ENCODE assay signal across 14 cellular contexts in the genomic region with DNA sequence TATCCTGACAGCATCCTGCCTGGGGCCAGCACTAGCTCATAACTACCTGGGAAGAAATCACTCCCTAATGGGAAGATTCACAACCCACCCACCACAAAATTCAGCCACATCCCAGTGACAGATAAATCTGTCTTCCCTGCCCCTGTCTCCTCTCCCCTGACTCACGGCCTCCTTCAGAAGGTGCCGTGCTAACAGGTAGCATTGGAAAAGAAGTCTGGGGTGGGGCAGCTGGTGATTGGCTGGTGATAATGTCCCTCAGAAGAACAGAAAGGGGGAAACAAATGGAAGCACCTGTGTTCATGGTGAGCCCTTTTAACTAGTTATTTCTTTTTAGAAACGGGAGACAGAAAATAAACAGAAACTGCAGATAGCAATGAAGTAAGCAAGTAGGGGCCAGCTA. TPM values are rescaled to one million over a fixed set of nuclear protein-coding genes. Genes with fewer than 3 reads are reported as not detected.
DNase-seq lines count a peak whose midpoint lies in the region; ATAC-seq and TF ChIP-seq lines count a peak whose summit lies in the region.
"Had no signal": no experiment of that assay in that cellular context is flagged by ENCODE, and none has a peak within 500 bp of the region (broad histone marks: within the 10 kb centered on the region; RNA-seq: fewer than 3 reads in every experiment).

No MANE protein-coding gene starts in this region.

- TF ChIP-seq CTCF in OCI-LY7 (conservative IDR thresholded peaks at IDR 0.05; ENCODE audit: low read length), result no peak
- TF ChIP-seq CTCF in dorsolateral prefrontal cortex (IDR thresholded peaks at IDR 0.05 in 54 of 56, conservative IDR thresholded peaks at IDR 0.05 in 2 of 56; ENCODE audit: low read depth in 1 of 56, partially characterized antibody in 56 of 56), result no peak
- no peak for TF ChIP-seq CTCF in mesothelial cell of epicardium (IDR thresholded peaks at IDR 0.05; ENCODE audit: unreplicated experiment)

- H3K27ac Mint-ChIP-seq in T-helper 2 cell treated with Interferon-gamma antibody and Interleukin-4, amounts not matched to agents 5 μg/mL and 100 μg/mL, for 36 hours, result peak overlapping the region; percentile 28
- H3K27ac Mint-ChIP-seq in stimulated activated effector memory CD8-positive, alpha-beta T cell treated with anti-CD3 and anti-CD28 coated beads, Interleukin-12 subunit alpha, Interleukin-12 subunit beta, amount 100 ng/mL, for 72 hours, result peak overlapping the region; percentile 88
- H3K27ac Mint-ChIP-seq in mesothelial cell of epicardium, result no peak overlapping the region

- H3K9me3 ChIP-seq in OCI-LY7 (ENCODE audit: low read length), result peaks cover 11% of the 10 kb centered on the region
- H3K9me3 ChIP-seq: esophagus muscularis mucosa had no signal

- intact Hi-C loops in OCI-LY7 (cut with micrococcal nuclease; ENCODE audit: unreplicated experiment), result no loop called here
- intact Hi-C loops in dorsolateral prefrontal cortex (cut with DNase I), result loop anchor here in 1 of 2 donors (10.0 kb wide), 1 partner anchor 115 kb away; no protein-coding TSS in a partner anchor

- peaks cover 39% of the 10 kb centered on the region for H3K36me3 Mint-ChIP-seq in T-helper 2 cell treated with Interferon-gamma antibody and Interleukin-4, amounts not matched to agents 5 μg/mL and 100 μg/mL, for 36 hours (ENCODE audit: low read depth)
- peaks cover 67% of the 10 kb centered on the region for H3K36me3 Mint-ChIP-seq in stimulated activated effector memory CD8-positive, alpha-beta T cell treated with anti-CD3 and anti-CD28 coated beads, Interleukin-12 subunit alpha, Interleukin-12 subunit beta, amount 100 ng/mL, for 72 hours
- peaks cover 6% of the 10 kb centered on the region for H3K36me3 Mint-ChIP-seq in mesothelial cell of epicardium

- POLR2A ChIA-PET in OCI-LY7 (lab: Charles Lee), result interaction anchor here (0.5 to 2.1 kb wide), 7 partner anchors 8 to 54 kb away, joined by 3 to 9 read pairs (median 3); no protein-coding TSS in a partner anchor

- H3K9me2 ChIP-seq in OCI-LY7 (ENCODE audit: insufficient read depth, low read length), result no peaks in the 10 kb centered on the region

- CTCF ChIA-PET in OCI-LY7 (lab: Charles Lee; ENCODE audit: unreplicated experiment), result no interaction called here

- H3K4me2 ChIP-seq in OCI-LY7 (ENCODE audit: low read length), result peak overlapping the region; percentile 98
- H3K4me2 ChIP-seq: KMS-11 had no signal

- H4K20me1 ChIP-seq in OCI-LY7 (ENCODE audit: insufficient read depth, low read length), result no peaks in the 10 kb centered on the region

- no TSS peak for BruUV-seq in OCI-LY7 (replicated peaks; lab: Mats Ljungman, UMichigan)

- no peaks in the 10 kb centered on the region for H3K27me3 ChIP-seq in dorsolateral prefrontal cortex
- H3K27me3 ChIP-seq: esophagus muscularis mucosa had no signal

- peaks cover 71% of the 10 kb centered on the region for H3K4me1 ChIP-seq in OCI-LY7 (ENCODE audit: insufficient read depth, low read length, poor library complexity, severe bottlenecking)

- no peak for DNase-seq in T-helper 2 cell treated with Interferon-gamma antibody and Interleukin-4, amounts not matched to agents 5 μg/mL and 100 μg/mL, for 36 hours (ENCODE audit: low spot score)
- DNase-seq in T-helper 2 cell (no peak), OCI-LY7 (ENCODE audit: low spot score) (no peak), dorsolateral prefrontal cortex (no peak), mesothelial cell of epicardium (ENCODE audit: low spot score in 2 of 2, unreplicated experiment in 2 of 2) (no peak)
- DNase-seq in stimulated activated effector memory CD8-positive, alpha-beta T cell treated with anti-CD3 and anti-CD28 coated beads, Interleukin-12 subunit alpha, Interleukin-12 subunit beta, amount 100 ng/mL, for 72 hours (ENCODE audit: low spot score in 2 of 2), result no peak
- DNase-seq: 8988T, NCI-H1694 treated with DMSO at 0.1 percent for 48 hours, NCI-H526 treated with DMSO at 0.1 percent for 48 hours, SIG-M5 had no signal

- peak overlapping the region; percentile 43 for H3K4me3 Mint-ChIP-seq in T-helper 2 cell treated with Interferon-gamma antibody and Interleukin-4, amounts not matched to agents 5 μg/mL and 100 μg/mL, for 36 hours
- H3K4me3 Mint-ChIP-seq in stimulated activated effector memory CD8-positive, alpha-beta T cell treated with anti-CD3 and anti-CD28 coated beads, Interleukin-12 subunit alpha, Interleukin-12 subunit beta, amount 100 ng/mL, for 72 hours, result peak overlapping the region; percentile 13
- H3K4me3 Mint-ChIP-seq in mesothelial cell of epicardium, result no peak overlapping the region

- H3K4me3 ChIP-seq in OCI-LY7 (ENCODE audit: low read depth, low read length, poor library complexity, severe bottlenecking) (no peak overlapping the region), dorsolateral prefrontal cortex (no peak overlapping the region)
- H3K4me3 ChIP-seq: esophagus muscularis mucosa had no signal

- H3K27me3 Mint-ChIP-seq in T-helper 2 cell treated with Interferon-gamma antibody and Interleukin-4, amounts not matched to agents 5 μg/mL and 100 μg/mL, for 36 hours (ENCODE audit: low read depth), result no peaks in the 10 kb centered on the region
- H3K27me3 Mint-ChIP-seq in mesothelial cell of epicardium (ENCODE audit: low read depth), result no peaks in the 10 kb centered on the region

- H3K27ac ChIP-seq in OCI-LY7 (ENCODE audit: low read depth, low read length, poor library complexity, severe bottlenecking) (peak overlapping the region; percentile 99), dorsolateral prefrontal cortex (peak overlapping the region in 55 of 59 donors; percentile 2 to 100 (median 76))
- H3K27ac ChIP-seq: KMS-11 had no signal

- H2AFZ ChIP-seq in OCI-LY7 (ENCODE audit: low read length), result no peak overlapping the region

- H3K36me3 ChIP-seq in OCI-LY7 (ENCODE audit: insufficient read depth, low read length), result peaks cover 67% of the 10 kb centered on the region

- H3K79me2 ChIP-seq in OCI-LY7 (ENCODE audit: insufficient read depth, low read depth, low read length), result peaks cover 61% of the 10 kb centered on the region

- ATAC-seq in stimulated activated effector memory CD8-positive, alpha-beta T cell treated with anti-CD3 and anti-CD28 coated beads, Interleukin-12 subunit alpha, Interleukin-12 subunit beta, amount 100 ng/mL, for 72 hours, result no peak
- ATAC-seq in HG03025 (IDR thresholded peaks at IDR 0.05; ENCODE audit: low FRiP score, unreplicated experiment), result no peak
- ATAC-seq in GM21515 (IDR thresholded peaks at IDR 0.05; ENCODE audit: unreplicated experiment), result no peak

- peaks cover 61% of the 10 kb centered on the region for H3K4me1 Mint-ChIP-seq in T-helper 2 cell treated with Interferon-gamma antibody and Interleukin-4, amounts not matched to agents 5 μg/mL and 100 μg/mL, for 36 hours (ENCODE audit: low read depth)
- peaks cover 86% of the 10 kb centered on the region for H3K4me1 Mint-ChIP-seq in stimulated activated effector memory CD8-positive, alpha-beta T cell treated with anti-CD3 and anti-CD28 coated beads, Interleukin-12 subunit alpha, Interleukin-12 subunit beta, amount 100 ng/mL, for 72 hours
- H3K4me1 Mint-ChIP-seq in mesothelial cell of epicardium, result peaks cover 8% of the 10 kb centered on the region

- H3K9me3 Mint-ChIP-seq in T-helper 2 cell treated with Interferon-gamma antibody and Interleukin-4, amounts not matched to agents 5 μg/mL and 100 μg/mL, for 36 hours, result peaks cover 5% of the 10 kb centered on the region
- H3K9me3 Mint-ChIP-seq in stimulated activated effector memory CD8-positive, alpha-beta T cell treated with anti-CD3 and anti-CD28 coated beads, Interleukin-12 subunit alpha, Interleukin-12 subunit beta, amount 100 ng/mL, for 72 hours, result peaks cover 5% of the 10 kb centered on the region
- peaks cover 7% of the 10 kb centered on the region for H3K9me3 Mint-ChIP-seq in mesothelial cell of epicardium

RNA-seq across cellular contexts. Expression of a gene that starts 29.1 kb away (rescaled TPM):
- 17.8 and 20.5 TPM in 2 replicates for total RNA-seq in OCI-LY7 (2014; rRNA removed; shearing (Covaris generic))
- total RNA-seq in OCI-LY7 (2022) (33.3 and 33.4 TPM in 2 replicates), dorsolateral prefrontal cortex (100 to 1,000 TPM in 108 of 120 experiments, 10 to 100 TPM in 12; 68.5 to 431 (median 142) TPM), mesothelial cell of epicardium (19.7 to 21.2 TPM (median 21.0 TPM) in 3 replicates)
